Comparison of ENCODE assay signal across 10 cellular contexts in genomic region chr3:59709702-59710555, GRCh38.
DNase-seq lines count a peak whose midpoint lies in the region; ATAC-seq and TF ChIP-seq lines count a peak whose summit lies in the region.
"Had no signal": no experiment of that assay in that cellular context is flagged by ENCODE, and none has a peak within 500 bp of the region (broad histone marks: within the 10 kb centered on the region; RNA-seq: fewer than 3 reads in every experiment).

No MANE protein-coding gene starts in this region.

- DNase-seq in GF-D8 (lab: John Stamatoyannopoulos, UW) = peak; percentile 25
- peak; percentile 93 for DNase-seq in NOMO-1 treated with dmso at 0.1 percent for 144 hours (lab: John Stamatoyannopoulos, UW; ENCODE audit: unreplicated experiment)
- peak; percentile 42 to 74 (median 56) for DNase-seq in heart left ventricle
- peak; percentile 72 for DNase-seq in sciatic nerve (ENCODE audit: low spot score)
- no peak for DNase-seq in SK-N-DZ (ENCODE audit: low spot score)
- no peak for DNase-seq in hepatocyte (ENCODE audit: low spot score)
- DNase-seq: activated CD4-positive, CD25-positive, alpha-beta regulatory T cell; kidney; small intestine had no signal

- WGBS in heart left ventricle, 4 donors = 20 to 48% (median 42%) methylated on average over 5 of the region's 5 CpGs
- WGBS in hepatocyte (ENCODE audit: low lambda C conversion rate, missing lambda C conversion rate) = 78% methylated on average over 5 of the region's 5 CpGs

- H3K27me3 ChIP-seq in heart left ventricle (no peaks in the 10 kb centered on the region), hepatocyte (peaks cover 7% of the 10 kb centered on the region)

- no peaks in the 10 kb centered on the region for H4K20me1 ChIP-seq in hepatocyte (ENCODE audit: insufficient read depth, poor library complexity, severe bottlenecking)

- H3K27ac ChIP-seq in heart left ventricle (no peak overlapping the region), hepatocyte (no peak overlapping the region)

- ATAC-seq in heart left ventricle = peak in 3 of 4 donors; percentile 73 to 88 (median 82)
- ATAC-seq in sciatic nerve = peak; percentile 86
- ATAC-seq in GM19463 (IDR thresholded peaks at IDR 0.05; ENCODE audit: unreplicated experiment) = no peak

- no peak for TF ChIP-seq POLR2A in heart left ventricle (IDR thresholded peaks at IDR 0.05)

- H3K36me3 ChIP-seq in heart left ventricle (no peaks in the 10 kb centered on the region), hepatocyte (replicated peaks; ENCODE audit: insufficient read depth, low read depth) (no peaks in the 10 kb centered on the region)

- H3K4me1 ChIP-seq in heart left ventricle (peaks cover 0 to 10% (median 0%) of the 10 kb centered on the region in 12 donors), hepatocyte (ENCODE audit: insufficient read depth) (no peaks in the 10 kb centered on the region)

- H3K9me3 ChIP-seq in heart left ventricle (peaks cover 0 to 11% (median 0%) of the 10 kb centered on the region in 12 donors), hepatocyte (ENCODE audit: low read depth) (no peaks in the 10 kb centered on the region)

- no peak overlapping the region for H3K4me2 ChIP-seq in hepatocyte

- H2AFZ ChIP-seq in hepatocyte = no peak overlapping the region

- intact Hi-C loops in heart left ventricle (cut with DNase I) (loop anchor here in 1 of 10 donors (10.0 kb wide), 1 partner anchor 665 kb away; no protein-coding TSS in a partner anchor), sciatic nerve (cut with DNase I) (no loop called here)

- H3K79me2 ChIP-seq in hepatocyte = no peaks in the 10 kb centered on the region

- H3K9me2 ChIP-seq in hepatocyte (replicated peaks; ENCODE audit: insufficient read depth) = no peaks in the 10 kb centered on the region

- TF ChIP-seq CTCF in heart left ventricle (IDR thresholded peaks at IDR 0.05) = no peak
- TF ChIP-seq CTCF in hepatocyte (IDR thresholded peaks at IDR 0.05; ENCODE audit: poor library complexity) = no peak

- H3K4me3 ChIP-seq in heart left ventricle = no peak overlapping the region
- no peak overlapping the region for H3K4me3 ChIP-seq in hepatocyte

Comparison
In these comparisons a context has a peak if more than half of its experiments do, and no peak if none do; other contexts are left out.
1. DNase-seq: peak in GF-D8 (single experiment), NOMO-1 treated with dmso at 0.1 percent for 144 hours (single experiment), heart left ventricle (5 of 5) and sciatic nerve (single experiment); none in SK-N-DZ (single experiment) and hepatocyte (single experiment).